ENCODE assay signal across 8 cellular contexts in the genomic region with DNA sequence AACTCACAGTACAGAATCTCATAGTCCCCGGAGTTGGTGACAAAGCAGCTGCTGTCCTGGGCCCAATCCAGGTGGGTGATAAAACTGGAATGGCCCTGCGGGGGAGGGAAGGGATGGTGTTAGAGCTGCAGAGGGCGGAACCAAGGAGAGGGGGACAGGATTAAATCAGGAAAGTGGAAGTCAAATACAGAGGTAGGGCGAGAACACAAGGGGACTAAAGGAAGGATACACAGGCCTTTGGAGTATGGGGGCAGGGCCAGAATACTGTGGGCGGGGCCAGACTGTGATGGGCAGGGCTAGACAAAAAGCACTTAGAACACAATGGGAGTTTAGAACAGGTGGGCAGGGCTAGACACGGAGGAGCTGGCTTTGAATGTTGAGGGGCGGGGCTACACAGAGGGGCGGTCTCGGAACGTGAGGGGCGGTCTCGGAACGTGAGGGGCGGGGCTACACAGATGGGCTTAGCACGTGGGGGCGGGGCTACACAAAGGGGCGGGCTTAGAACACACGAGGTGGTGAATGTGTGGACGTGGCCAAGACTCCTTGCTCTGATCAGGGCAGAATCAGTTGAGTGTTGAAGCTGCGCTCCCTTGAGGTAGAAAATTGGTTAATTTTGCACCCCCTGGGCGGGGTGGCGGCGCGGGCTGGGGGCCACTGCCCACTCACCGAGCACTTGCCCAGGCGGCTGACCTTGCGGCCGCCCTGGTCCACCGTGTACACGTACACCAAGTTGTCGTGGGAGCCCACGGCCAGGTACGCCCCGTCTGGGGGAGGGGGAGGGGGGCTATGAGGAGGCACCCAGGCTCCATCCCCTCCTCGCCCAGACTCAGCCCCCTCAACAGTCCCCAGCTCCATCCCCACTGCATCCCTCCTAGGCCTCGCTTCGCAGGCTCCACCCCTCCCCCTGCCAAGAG. TPM values are rescaled to one million over a fixed set of nuclear protein-coding genes. Genes with fewer than 3 reads are reported as not detected.
A peak's percentile ranks its signal among the peaks of the same experiment; 100 is the strongest.
DNase-seq lines count a peak whose midpoint lies in the region; ATAC-seq and TF ChIP-seq lines count a peak whose summit lies in the region.

No MANE protein-coding gene starts in this region.

- H3K4me1 ChIP-seq in gastrocnemius medialis = peaks cover 3 to 6% of the 10 kb centered on the region in 2 donors

- intact Hi-C loops in left ventricle myocardium superior (cut with micrococcal nuclease) = no loop called here
- intact Hi-C loops in gastrocnemius medialis (cut with DNase I; ENCODE audit: low total_unique reads) = no loop called here

- TF ChIP-seq CTCF in LNCaP clone FGC (IDR thresholded peaks at IDR 0.05; ENCODE audit: control insufficient read depth, extremely low read depth, insufficient read depth) (no peak), gastrocnemius medialis (IDR thresholded peaks at IDR 0.05 in 4 of 5, conservative IDR thresholded peaks at IDR 0.05 in 1 of 5) (no peak)

- H3K9me3 ChIP-seq in gastrocnemius medialis = no peaks in the 10 kb centered on the region

- H3K4me1 Mint-ChIP-seq in activated naive CD8-positive, alpha-beta T cell treated with anti-CD3 and anti-CD28 coated beads for 36 hours = peaks cover 17% of the 10 kb centered on the region

- H3K27me3 ChIP-seq in gastrocnemius medialis = no peaks in the 10 kb centered on the region

- peak; percentile 84 for DNase-seq in GDM1 (lab: John Stamatoyannopoulos, UW)
- DNase-seq in LNCaP clone FGC (ENCODE audit: low read depth) = peak; percentile 63
- peak; percentile 68 for DNase-seq in T follicular helper cell (ENCODE audit: low read depth)
- DNase-seq in activated naive CD8-positive, alpha-beta T cell treated with anti-CD3 and anti-CD28 coated beads for 36 hours = peak; percentile 78
- peak; percentile 80 for DNase-seq in left ventricle myocardium superior
- peak; percentile 60 to 86 for DNase-seq in gastrocnemius medialis
- DNase-seq in KG1 (lab: John Stamatoyannopoulos, UW) = no peak

- H3K9me3 Mint-ChIP-seq in activated naive CD8-positive, alpha-beta T cell treated with anti-CD3 and anti-CD28 coated beads for 36 hours = no peaks in the 10 kb centered on the region

- no peak overlapping the region for H3K4me3 Mint-ChIP-seq in activated naive CD8-positive, alpha-beta T cell treated with anti-CD3 and anti-CD28 coated beads for 36 hours

- peak overlapping the region; percentile 46 to 73 (median 62) for H3K27ac ChIP-seq in gastrocnemius medialis

- H3K36me3 ChIP-seq in gastrocnemius medialis = peaks cover 0 to under 1% of the 10 kb centered on the region in 2 donors

- no peak overlapping the region for H3K27ac Mint-ChIP-seq in activated naive CD8-positive, alpha-beta T cell treated with anti-CD3 and anti-CD28 coated beads for 36 hours

- H3K36me3 Mint-ChIP-seq in activated naive CD8-positive, alpha-beta T cell treated with anti-CD3 and anti-CD28 coated beads for 36 hours = peaks cover 41% of the 10 kb centered on the region

- H3K4me3 ChIP-seq in LNCaP clone FGC (ENCODE audit: low read depth, low read length) (peak overlapping the region; percentile 28; the same call in 1 of the 2 replicates), gastrocnemius medialis (peak overlapping the region in 2 of 4 donors; percentile 1 to 2)

- in situ Hi-C loops in gastrocnemius medialis (cut with MboI; ENCODE audit: low sequenced_read_pairs in 4 of 4) = no loop called here

- no peak for TF ChIP-seq POLR2A in gastrocnemius medialis (IDR thresholded peaks at IDR 0.05)

- H3K27me3 Mint-ChIP-seq in activated naive CD8-positive, alpha-beta T cell treated with anti-CD3 and anti-CD28 coated beads for 36 hours = no peaks in the 10 kb centered on the region

- peak; percentile 92 for ATAC-seq in left ventricle myocardium superior
- peak; percentile 90 to 97 for ATAC-seq in gastrocnemius medialis
- ATAC-seq in HG02885 (IDR thresholded peaks at IDR 0.05; ENCODE audit: poor library complexity, unreplicated experiment) = no peak

RNA-seq across cellular contexts. Expression of a gene that starts 14.0 kb away (rescaled TPM):
- not detected for total RNA-seq in activated naive CD8-positive, alpha-beta T cell treated with anti-CD3 and anti-CD28 coated beads for 36 hours
- 4.8 TPM for total RNA-seq in left ventricle myocardium superior
- 1 to 10 TPM in 3 of 4 donors, under 1 TPM in 1; 0.46 to 4.2 (median 2.2) TPM for total RNA-seq in gastrocnemius medialis

RNA-seq across cellular contexts. Expression of a gene that starts 23.1 kb away (rescaled TPM):
- 10 to 100 TPM; 94.4 to 98.8 TPM for total RNA-seq in activated naive CD8-positive, alpha-beta T cell treated with anti-CD3 and anti-CD28 coated beads for 36 hours
- total RNA-seq in left ventricle myocardium superior (33.4 TPM), gastrocnemius medialis (1 to 10 TPM; 3.0 to 6.7 (median 4.8) TPM)

RNA-seq across cellular contexts. Expression of a gene that starts 31.4 kb away (rescaled TPM):
- 10 to 100 TPM; 14.7 to 15.1 TPM for total RNA-seq in activated naive CD8-positive, alpha-beta T cell treated with anti-CD3 and anti-CD28 coated beads for 36 hours
- 26.9 TPM for total RNA-seq in left ventricle myocardium superior
- total RNA-seq in gastrocnemius medialis = 10 to 100 TPM; 14.8 to 32.5 (median 20.3) TPM

RNA-seq across cellular contexts. Expression of a gene that starts 52.0 kb away (rescaled TPM):
- total RNA-seq in activated naive CD8-positive, alpha-beta T cell treated with anti-CD3 and anti-CD28 coated beads for 36 hours = 1 to 10 TPM; 1.4 to 1.7 TPM
- total RNA-seq in left ventricle myocardium superior (4.1 TPM), gastrocnemius medialis (not detected)
